ENCODE assay signal across 17 cellular contexts in the genomic region with DNA sequence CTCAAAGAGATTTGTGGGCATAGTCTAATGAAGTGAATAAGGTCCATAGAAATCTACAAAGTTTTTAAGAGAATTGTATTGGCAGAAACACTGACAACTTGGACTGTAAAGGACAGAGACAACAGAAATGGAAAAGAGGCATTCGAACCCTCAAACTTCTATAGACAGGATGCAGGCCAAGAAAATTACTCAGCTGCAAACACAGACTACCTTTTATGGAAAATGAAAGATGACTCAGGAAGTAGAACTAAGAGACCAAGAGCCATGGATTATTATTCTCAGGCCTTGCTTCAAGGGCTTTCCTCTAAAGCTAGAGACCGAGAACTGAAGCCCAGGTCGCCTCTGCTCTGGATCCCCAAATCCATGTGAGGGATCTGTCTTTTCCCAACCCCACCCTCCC. TPM values are rescaled to one million over a fixed set of nuclear protein-coding genes. Genes with fewer than 3 reads are reported as not detected.
"Had no signal": no experiment of that assay in that cellular context is flagged by ENCODE, and none has a peak within 500 bp of the region (broad histone marks: within the 10 kb centered on the region; RNA-seq: fewer than 3 reads in every experiment).

No MANE protein-coding gene starts in this region.

- DNase-seq: activated B cell treated with CpG ODN at 0.5 μM for 24 hours; activated CD4-positive, alpha-beta T cell treated with anti-CD3 and anti-CD28 coated beads, Interleukin-2, amount 50 U/mL, for 48 hours; activated effector memory CD4-positive, alpha-beta T cell treated with anti-CD3 and anti-CD28 coated beads, Interleukin-2, amount 50 U/mL, for 16 hours; heart right ventricle; left cardiac atrium; lower lobe of right lung; nephron progenitor cell; psoas muscle; right lobe of liver; T-helper 17 cell; trophoblast cell had no signal

- H3K4me3 ChIP-seq: ascending aorta, cardiac muscle cell, gastroesophageal sphincter, heart right ventricle, lower lobe of right lung, psoas muscle, right lobe of liver, smooth muscle cell, suprapubic skin had no signal

- H3K27me3 ChIP-seq: ascending aorta, cardiac muscle cell, gastroesophageal sphincter, heart right ventricle, right lobe of liver, suprapubic skin had no signal

- ATAC-seq: gastroesophageal sphincter, heart right ventricle, left cardiac atrium, lower lobe of right lung, psoas muscle, right lobe of liver, T-helper 17 cell had no signal

- H3K4me2 ChIP-seq: smooth muscle cell had no signal

- H3K27ac Mint-ChIP-seq: activated B cell treated with CpG ODN at 0.5 μM for 24 hours; nephron progenitor cell; stimulated activated naive CD8-positive, alpha-beta T cell treated with anti-CD3 and anti-CD28 coated beads, Interleukin-15, Interleukin-2, amounts not matched to agents 100 ng/mL and 50 ng/mL, for 24 hours; T-helper 17 cell had no signal

- H3K27ac ChIP-seq: ascending aorta, cardiac muscle cell, gastroesophageal sphincter, heart right ventricle, lower lobe of right lung, psoas muscle, right lobe of liver, suprapubic skin had no signal

- H3K4me3 Mint-ChIP-seq: activated B cell treated with CpG ODN at 0.5 μM for 24 hours; nephron progenitor cell; stimulated activated naive CD8-positive, alpha-beta T cell treated with anti-CD3 and anti-CD28 coated beads, Interleukin-15, Interleukin-2, amounts not matched to agents 100 ng/mL and 50 ng/mL, for 24 hours; T-helper 17 cell had no signal

- H3K27me3 Mint-ChIP-seq: activated B cell treated with CpG ODN at 0.5 μM for 24 hours; stimulated activated naive CD8-positive, alpha-beta T cell treated with anti-CD3 and anti-CD28 coated beads, Interleukin-15, Interleukin-2, amounts not matched to agents 100 ng/mL and 50 ng/mL, for 24 hours; T-helper 17 cell had no signal

- H3K36me3 ChIP-seq: ascending aorta, cardiac muscle cell, gastroesophageal sphincter, heart right ventricle, lower lobe of right lung, right lobe of liver, suprapubic skin had no signal

- H3K9me3 ChIP-seq: ascending aorta, gastroesophageal sphincter, lower lobe of right lung, psoas muscle, right lobe of liver, suprapubic skin had no signal

- H3K9me3 Mint-ChIP-seq: activated B cell treated with CpG ODN at 0.5 μM for 24 hours had no signal

RNA-seq across cellular contexts. Expression of a gene that starts 42.1 kb away (rescaled TPM):
- total RNA-seq: activated B cell treated with CpG ODN at 0.5 μM for 24 hours, heart right ventricle, lower lobe of right lung, psoas muscle, right lobe of liver, suprapubic skin, T-helper 17 cell had no signal
